ENCODE assay signal across 26 cellular contexts in the genomic region with DNA sequence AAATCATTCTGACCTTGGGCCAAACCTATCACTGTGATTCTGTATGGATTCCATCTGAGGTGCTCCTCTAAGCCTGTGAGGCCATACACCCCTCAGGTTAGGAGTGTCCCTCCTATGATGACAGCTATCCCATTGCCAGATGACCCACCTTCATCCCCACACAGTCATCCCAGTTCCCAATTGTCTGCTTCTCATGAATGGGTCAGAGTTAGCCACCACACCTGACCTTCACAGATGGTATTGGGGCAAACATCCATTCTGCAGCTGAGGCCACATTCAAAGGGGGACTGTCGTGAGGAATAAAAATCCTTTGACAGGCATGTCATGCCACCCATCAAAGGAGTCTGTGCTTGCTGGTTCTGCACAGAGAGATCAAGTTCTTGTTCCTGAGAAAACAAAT.
"Had no signal": no experiment of that assay in that cellular context is flagged by ENCODE, and none has a peak within 500 bp of the region (broad histone marks: within the 10 kb centered on the region; RNA-seq: fewer than 3 reads in every experiment).

No MANE protein-coding gene starts in this region.

- H3K27ac Mint-ChIP-seq: naive thymus-derived CD8-positive, alpha-beta T cell; stimulated activated memory B cell treated with anti-CD40 and anti-IgM and Interleukin-4, amounts not matched to agents 10 μg/mL and 1 μg/mL and 100 μg/mL, for 72 hours; type B pancreatic cell had no signal

- H3K4me2 ChIP-seq: hepatocyte had no signal

- H3K9ac ChIP-seq: parathyroid adenoma had no signal

- H3K4me3 ChIP-seq: dorsolateral prefrontal cortex, gastroesophageal sphincter, heart left ventricle, hepatocyte, left lung, prostate gland, right atrium auricular region, skin epidermis, spleen, testis, tibial artery had no signal

- H3K27me3 ChIP-seq: dorsolateral prefrontal cortex, foreskin keratinocyte, gastroesophageal sphincter, heart left ventricle, hepatocyte, left lung, right atrium auricular region, spleen, testis, tibial artery had no signal

- H3K36me3 ChIP-seq: gastroesophageal sphincter, heart left ventricle, left lung, prostate gland, right atrium auricular region, spleen, tibial artery had no signal

- H3K79me2 ChIP-seq: hepatocyte, parathyroid adenoma had no signal

- H3K4me1 ChIP-seq: foreskin keratinocyte, parathyroid adenoma, prostate gland had no signal

- H3K4me3 Mint-ChIP-seq: naive thymus-derived CD8-positive, alpha-beta T cell; stimulated activated memory B cell treated with anti-CD40 and anti-IgM and Interleukin-4, amounts not matched to agents 10 μg/mL and 1 μg/mL and 100 μg/mL, for 72 hours; type B pancreatic cell had no signal

- H3K27me3 Mint-ChIP-seq: naive thymus-derived CD8-positive, alpha-beta T cell; stimulated activated memory B cell treated with anti-CD40 and anti-IgM and Interleukin-4, amounts not matched to agents 10 μg/mL and 1 μg/mL and 100 μg/mL, for 72 hours; type B pancreatic cell had no signal

- H3K27ac ChIP-seq: dorsolateral prefrontal cortex, epithelial cell of prostate, foreskin keratinocyte, gastroesophageal sphincter, heart left ventricle, hepatocyte, left lung, parathyroid adenoma, prostate gland, right atrium auricular region, skin epidermis, spleen, tibial artery had no signal

- H3K9me3 ChIP-seq: gastroesophageal sphincter, heart left ventricle, left lung, prostate gland, right atrium auricular region, testis, tibial artery had no signal

- ATAC-seq: esophagus mucosa; foreskin keratinocyte; gastroesophageal sphincter; heart left ventricle; left lung; naive thymus-derived CD8-positive, alpha-beta T cell had no signal

- DNase-seq: dorsolateral prefrontal cortex; effector CD4-positive, alpha-beta T cell; foreskin keratinocyte; heart left ventricle; kidney; left lung; mesenchymal stem cell; midbrain; naive thymus-derived CD8-positive, alpha-beta T cell; occipital lobe; spleen; stimulated activated CD4-positive, alpha-beta T cell treated with anti-CD3 and anti-CD28 coated beads, Interleukin-4, amount 100 ng/mL, for 4 hours; stimulated activated naive CD8-positive, alpha-beta T cell treated with anti-CD3 and anti-CD28 coated beads, Interleukin-15, Interleukin-2, amounts not matched to agents 100 U/mL and 50 U/mL, for 24 hours; substantia nigra; testis; tibial artery had no signal

- H2AFZ ChIP-seq: hepatocyte, parathyroid adenoma had no signal
